ENCODE assay signal across 18 cellular contexts in the genomic region with DNA sequence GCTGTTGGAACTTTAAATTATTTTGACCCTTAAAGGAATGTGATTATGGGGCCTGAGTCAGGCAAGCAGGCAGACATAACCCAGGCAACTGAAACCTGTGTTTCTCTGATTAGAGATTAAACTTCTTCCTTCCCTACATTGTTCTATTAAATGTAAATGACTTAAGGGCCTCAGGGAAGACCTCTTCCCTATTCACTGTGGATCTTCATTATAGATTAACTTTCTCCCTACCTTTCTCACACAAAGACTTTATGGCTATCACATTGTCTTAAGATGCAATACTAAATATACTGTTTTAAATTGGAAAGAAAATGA. TPM values are rescaled to one million over a fixed set of nuclear protein-coding genes. Genes with fewer than 3 reads are reported as not detected.
DNase-seq lines count a peak whose midpoint lies in the region; ATAC-seq and TF ChIP-seq lines count a peak whose summit lies in the region.
"Had no signal": no experiment of that assay in that cellular context is flagged by ENCODE, and none has a peak within 500 bp of the region (broad histone marks: within the 10 kb centered on the region; RNA-seq: fewer than 3 reads in every experiment).

No MANE protein-coding gene starts in this region.

- no peak for TF ChIP-seq CTCF in HFFc6 (IDR thresholded peaks at IDR 0.05)
- TF ChIP-seq CTCF in nephron (IDR thresholded peaks at IDR 0.05; ENCODE audit: unreplicated experiment in 3 of 3) = no peak
- no peak for TF ChIP-seq CTCF in uterus (IDR thresholded peaks at IDR 0.05)

- H3K27me3 Mint-ChIP-seq in HFFc6 (ENCODE audit: insufficient read depth) (peaks cover 15% of the 10 kb centered on the region), nephron (ENCODE audit: low read depth) (no peaks in the 10 kb centered on the region)

- H3K36me3 ChIP-seq in uterus = no peaks in the 10 kb centered on the region

- intact Hi-C loops in uterus (cut with DNase I; ENCODE audit: low total_unique reads) = no loop called here

- no peak overlapping the region for H3K27ac Mint-ChIP-seq in HFFc6
- H3K27ac Mint-ChIP-seq in nephron = peak overlapping the region; percentile 82 to 89 (median 87)
- H3K27ac Mint-ChIP-seq: B cell; CD4-positive, alpha-beta T cell had no signal

- H3K9me3 ChIP-seq in uterus = no peaks in the 10 kb centered on the region

- H3K9me3 Mint-ChIP-seq in HFFc6 (peaks cover 6% of the 10 kb centered on the region), nephron (peaks cover 4% of the 10 kb centered on the region)
- H3K9me3 Mint-ChIP-seq: CD4-positive, alpha-beta T cell had no signal

- no peak overlapping the region for H3K4me3 ChIP-seq in uterus

- DNase-seq in HFFc6 = no peak
- DNase-seq in dermis blood vessel endothelial cell = peak; percentile 61
- no peak for DNase-seq in uterus
- DNase-seq in T-helper 2 cell = no peak
- DNase-seq: CD4-positive, alpha-beta T cell; DMS79 treated with DMSO at 0.1 percent for 48 hours; NCI-H1105 treated with DMSO at 0.1 percent for 48 hours; NCI-H1930; NCI-H510A; NCI-H82; SHP77 treated with DMSO at 0.1 percent for 48 hours had no signal

- TF ChIP-seq POLR2A in uterus (IDR thresholded peaks at IDR 0.05) = no peak

- H3K4me3 Mint-ChIP-seq in HFFc6 = peak overlapping the region; percentile 14; the same call in 1 of the 2 replicates
- H3K4me3 Mint-ChIP-seq in nephron = no peak overlapping the region
- H3K4me3 Mint-ChIP-seq: B cell; CD4-positive, alpha-beta T cell had no signal

- peak overlapping the region; percentile 58 to 73 for H3K27ac ChIP-seq in uterus
- H3K27ac ChIP-seq: KMS-11 had no signal

- H3K4me1 Mint-ChIP-seq in HFFc6 (ENCODE audit: low read depth) (peaks cover 59% of the 10 kb centered on the region), nephron (peaks cover 65% of the 10 kb centered on the region)
- H3K4me1 Mint-ChIP-seq: B cell had no signal

- H3K27me3 ChIP-seq in uterus = no peaks in the 10 kb centered on the region

- H3K36me3 Mint-ChIP-seq in HFFc6 (ENCODE audit: low read depth) = peaks cover 2% of the 10 kb centered on the region
- peaks cover 1% of the 10 kb centered on the region for H3K36me3 Mint-ChIP-seq in nephron (ENCODE audit: low read depth)

- no peak for ATAC-seq in HG03108 (IDR thresholded peaks at IDR 0.05; ENCODE audit: unreplicated experiment)
- ATAC-seq in HG02678 (IDR thresholded peaks at IDR 0.05; ENCODE audit: unreplicated experiment) = no peak
- ATAC-seq: HCT116 had no signal

- H3K4me1 ChIP-seq in uterus = peaks cover 5 to 6% of the 10 kb centered on the region in 2 donors

RNA-seq across cellular contexts. Expression of a gene that starts 8.8 kb away (rescaled TPM):
- not detected for total RNA-seq in HFFc6 (2021; fragmentation: NEBNext Ultra II Directional; extraction: Animal tissue kit (Norgen Biotek cat#: 25700))
- total RNA-seq in dermis blood vessel endothelial cell = not detected in 2 replicates
- total RNA-seq in uterus = under 1 TPM in 1 of 4 donors, not detected in 3; 0.41 TPM
- total RNA-seq: B cell; CD4-positive, alpha-beta T cell; MCF 10A had no signal
